In genomic region chr18:44789704-44790103, GRCh38 we compare ENCODE assay signal across 10 cellular contexts.
DNase-seq lines count a peak whose midpoint lies in the region; ATAC-seq and TF ChIP-seq lines count a peak whose summit lies in the region.
"Had no signal": no experiment of that assay in that cellular context is flagged by ENCODE, and none has a peak within 500 bp of the region (broad histone marks: within the 10 kb centered on the region; RNA-seq: fewer than 3 reads in every experiment).

No MANE protein-coding gene starts in this region.

- peaks cover 5% of the 10 kb centered on the region for H3K4me1 ChIP-seq in mesendoderm (ENCODE audit: control insufficient read depth, low read depth, low read length)

- intact Hi-C loops in left cardiac atrium (cut with DNase I) = no loop called here

- no peak overlapping the region for H3K27ac ChIP-seq in mesendoderm (ENCODE audit: low read depth, low read length)

- H3K4ac ChIP-seq in mesendoderm (ENCODE audit: low read depth, low read length) = no peak overlapping the region

- no peak overlapping the region for H2BK5ac ChIP-seq in mesendoderm (ENCODE audit: low read length)

- H2AK5ac ChIP-seq in mesendoderm (ENCODE audit: low read length) = no peak overlapping the region

- WGBS in mesendoderm (ENCODE audit: extremely low coverage, insufficient coverage, low lambda C conversion rate) = no CpG with 5 or more reads among the region's 4 CpGs

- H3K9ac ChIP-seq in mesendoderm (ENCODE audit: low read length) = no peak overlapping the region

- no peak overlapping the region for H3K23ac ChIP-seq in mesendoderm (ENCODE audit: low read length)

- H2BK120ac ChIP-seq in mesendoderm (ENCODE audit: low read depth, low read length) = no peak overlapping the region

- no peak overlapping the region for H3K18ac ChIP-seq in mesendoderm (ENCODE audit: low read length)

- in situ Hi-C loops in Caki2 (cut with HindIII; ENCODE audit: low pct_unique_long_range_greater_than_20kb, low sequenced_read_pairs) (no loop called here), astrocyte of the cerebellum (cut with HindIII; ENCODE audit: low sequenced_read_pairs) (no loop called here)

- no peaks in the 10 kb centered on the region for H3K79me2 ChIP-seq in mesendoderm (ENCODE audit: control insufficient read depth, insufficient read depth, low read length)

- H4K5ac ChIP-seq in mesendoderm (ENCODE audit: low read length) = no peak overlapping the region

- ATAC-seq in left cardiac atrium = peak in 1 of 2 donors; percentile 60

- no peak overlapping the region for H2BK15ac ChIP-seq in mesendoderm (replicated peaks; ENCODE audit: low read depth)

- no peak overlapping the region for H4K8ac ChIP-seq in mesendoderm (ENCODE audit: low read depth, low read length)

- H3K27me3 ChIP-seq in mesendoderm (ENCODE audit: insufficient read depth, low read length, poor library complexity) = no peaks in the 10 kb centered on the region

- H3K36me3 ChIP-seq in mesendoderm (ENCODE audit: control insufficient read depth, insufficient read depth, low read length) = no peaks in the 10 kb centered on the region

- DNase-seq in Caki2 (ENCODE audit: low read depth) (peak; percentile 56), astrocyte of the cerebellum (ENCODE audit: low read depth) (peak; percentile 19), left cardiac atrium (peak; percentile 49), pons (ENCODE audit: low spot score) (peak; percentile 20), NCI-H2171 treated with DMSO at 0.1 percent for 48 hours (lab: John Stamatoyannopoulos, UW) (no peak), NCI-H2171 (lab: John Stamatoyannopoulos, UW) (no peak), mesendoderm (no peak)
- no peak for DNase-seq in stimulated activated CD4-positive, alpha-beta T cell treated with anti-CD3 and anti-CD28 coated beads, Interleukin-15, amount 100 ng/mL, for 24 hours
- DNase-seq: CD4-positive, alpha-beta T cell; NCI-H510A had no signal

- H3K79me1 ChIP-seq in mesendoderm (ENCODE audit: low read length) = no peaks in the 10 kb centered on the region

- no peak overlapping the region for H3K4me2 ChIP-seq in mesendoderm (ENCODE audit: low read length)

- H3K4me3 ChIP-seq in astrocyte of the cerebellum (ENCODE audit: low read depth, low read length) (no peak overlapping the region), mesendoderm (ENCODE audit: low read length) (no peak overlapping the region)

- no peak for TF ChIP-seq CTCF in astrocyte of the cerebellum (IDR thresholded peaks at IDR 0.05; ENCODE audit: low read depth, low read length, missing control alignments)

- no peak overlapping the region for H3K56ac ChIP-seq in mesendoderm (ENCODE audit: low read length)

Comparison
In these comparisons a context has a peak if more than half of its experiments do, and no peak if none do; other contexts are left out.
1. DNase-seq: peak in Caki2 (single experiment), astrocyte of the cerebellum (single experiment), left cardiac atrium (single experiment) and pons (single experiment); none in NCI-H2171 treated with DMSO at 0.1 percent for 48 hours (single experiment), NCI-H2171 (single experiment), mesendoderm (single experiment) and stimulated activated CD4-positive, alpha-beta T cell treated with anti-CD3 and anti-CD28 coated beads, Interleukin-15, amount 100 ng/mL, for 24 hours (single experiment).